8 cellular contexts compared by ENCODE assay signal in the genomic region with DNA sequence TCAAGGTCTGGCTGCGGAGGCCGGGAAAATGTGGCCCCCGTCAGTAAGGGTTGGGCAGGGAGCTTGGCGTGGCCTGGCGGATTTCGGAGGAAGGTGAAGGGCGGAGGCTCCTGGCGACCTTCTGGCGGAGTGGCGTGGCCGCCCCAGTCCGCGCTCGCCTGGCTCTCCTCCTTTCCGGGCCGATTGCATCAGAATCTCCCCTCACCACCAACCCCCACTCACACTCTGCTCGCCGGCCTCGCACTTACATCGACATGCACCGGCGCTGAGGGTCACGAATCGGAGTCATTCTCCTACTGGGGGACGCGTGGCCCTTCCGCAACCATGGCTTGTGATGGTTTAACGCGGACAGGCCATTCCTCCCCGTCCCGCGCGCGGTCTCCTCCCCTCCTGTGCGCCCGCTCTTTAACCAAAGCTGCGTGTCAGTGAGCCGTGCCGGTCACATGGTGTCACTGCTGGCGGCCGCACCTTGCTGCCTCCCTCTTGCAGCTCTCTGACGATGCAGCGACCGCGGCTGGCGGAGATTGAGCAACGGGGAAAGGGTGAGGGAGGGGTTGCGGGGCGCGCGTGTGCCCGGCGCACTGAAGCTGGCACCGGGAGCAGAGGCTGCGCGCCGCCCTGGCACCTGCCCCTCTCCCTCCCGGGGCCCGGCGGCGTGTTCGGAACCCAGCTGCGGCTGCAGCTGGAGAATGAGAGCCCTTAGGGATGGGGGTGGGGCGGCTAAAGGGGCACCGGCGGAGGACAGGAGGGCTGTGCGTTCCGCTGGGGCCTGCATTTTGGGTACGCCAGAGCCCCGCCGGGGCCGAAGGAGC. TPM values are rescaled to one million over a fixed set of nuclear protein-coding genes. Genes with fewer than 3 reads are reported as not detected.
DNase-seq lines count a peak whose midpoint lies in the region; ATAC-seq and TF ChIP-seq lines count a peak whose summit lies in the region.

TSS of gene SLC38A1 (minus strand) at position 427 of the 812 bp plus-strand sequence. CDS start 29,243 bp downstream, outside the sequence.

- peak within 1 kb of the TSS in 2 of 3 donors; percentile 66 to 77 for H3K27ac ChIP-seq in right lobe of liver

- H3K4me1 ChIP-seq in right lobe of liver: peaks cover 0 to 9% (median 0%) of the 10 kb centered on the region in 4 donors

- peak in 1 of 4 donors; percentile 8 for TF ChIP-seq CTCF in right lobe of liver (IDR thresholded peaks at IDR 0.05)

- peak; percentile 65 for TF ChIP-seq POLR2A in right lobe of liver (IDR thresholded peaks at IDR 0.05)

- H3K36me3 ChIP-seq in right lobe of liver: no peaks in the 10 kb centered on the region

- peak within 1 kb of the TSS; percentile 57 to 71 (median 69) for H3K4me3 ChIP-seq in right lobe of liver

- peaks cover 0 to 8% of the 10 kb centered on the region in 2 donors for H3K27me3 ChIP-seq in right lobe of liver

- intact Hi-C loops in right lobe of liver (cut with DNase I): no loop called here

- DNase-seq in AG08396 (ENCODE audit: low spot score): peak; percentile 87
- peak; percentile 82 for DNase-seq in NCI-H2227 (lab: John Stamatoyannopoulos, UW; ENCODE audit: unreplicated experiment)
- DNase-seq in activated CD4-positive, alpha-beta T cell treated with anti-CD3 and anti-CD28 coated beads for 48 hours: peak; percentile 92
- DNase-seq in dedifferentiated amniotic fluid mesenchymal stem cell (ENCODE audit: extremely low spot score): peak; percentile 80
- peak; percentile 90 to 95 (median 91) for DNase-seq in right lobe of liver
- DNase-seq in stimulated activated CD4-positive, alpha-beta T cell treated with anti-CD3 and anti-CD28 coated beads, Interleukin-4, amount 100 ng/mL, for 4 hours: peak; percentile 74 to 87

- no peaks in the 10 kb centered on the region for H3K9me3 ChIP-seq in right lobe of liver

- 3% methylated on average over 28 of the region's 72 CpGs for WGBS in right lobe of liver (ENCODE audit: insufficient coverage, low coverage, low lambda C conversion rate, missing lambda C conversion rate)

- ATAC-seq in GM18907 (IDR thresholded peaks at IDR 0.05; ENCODE audit: unreplicated experiment) (peak; percentile 77), HG03139 (IDR thresholded peaks at IDR 0.05; ENCODE audit: unreplicated experiment) (peak; percentile 57), right lobe of liver (peak; percentile 81 to 90 (median 89))

RNA-seq across cellular contexts. Expression of gene SLC38A1, which starts in this region (rescaled TPM):
- 10 to 100 TPM in 4 of 6 experiments, 1 to 10 TPM in 2; 7.9 to 20.7 (median 12.2) TPM for total RNA-seq in right lobe of liver

Comparison
In these comparisons a context has a peak if more than half of its experiments do, and no peak if none do; other contexts are left out.
1. Peak in every context shown above with its lines: DNase-seq, ATAC-seq, H3K4me3 ChIP-seq and H3K27ac ChIP-seq.